Comparison of ENCODE assay signal across 14 cellular contexts in the genomic region with DNA sequence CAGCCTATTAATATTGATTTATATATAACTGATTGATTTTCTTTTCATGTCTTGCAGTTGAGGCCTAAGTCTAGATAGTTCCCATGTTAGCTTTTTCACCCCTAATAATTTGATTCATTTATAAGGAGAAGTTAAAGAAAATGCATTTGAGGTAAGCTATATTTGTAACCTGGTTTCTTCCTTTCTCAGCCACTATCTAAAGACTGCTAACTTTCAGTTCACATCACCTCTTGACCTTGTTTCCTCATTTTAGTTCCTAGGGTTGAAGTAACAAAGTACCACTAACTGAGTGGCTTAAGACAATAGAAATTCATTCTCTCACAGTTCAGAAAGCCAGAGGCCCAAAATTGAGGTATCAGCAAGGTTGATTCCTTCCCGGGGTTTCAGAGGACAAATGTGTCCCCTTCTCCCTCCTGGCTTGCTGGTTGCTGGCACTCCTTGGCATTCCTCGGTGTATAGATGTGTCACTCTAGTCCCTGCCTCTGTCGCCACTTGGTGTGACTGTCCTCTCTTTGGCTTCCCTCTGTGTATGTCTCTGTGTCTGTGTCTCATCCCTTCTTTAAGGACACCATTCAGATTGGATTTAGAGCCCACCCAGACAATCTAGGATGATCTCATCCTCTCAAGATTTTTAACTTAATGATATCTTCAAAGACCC. TPM values are rescaled to one million over a fixed set of nuclear protein-coding genes. Genes with fewer than 3 reads are reported as not detected.
DNase-seq lines count a peak whose midpoint lies in the region; ATAC-seq and TF ChIP-seq lines count a peak whose summit lies in the region.
"Had no signal": no experiment of that assay in that cellular context is flagged by ENCODE, and none has a peak within 500 bp of the region (broad histone marks: within the 10 kb centered on the region; RNA-seq: fewer than 3 reads in every experiment).

No MANE protein-coding gene starts in this region.

- no peaks in the 10 kb centered on the region for H3K9me3 ChIP-seq in gastrocnemius medialis

- intact Hi-C loops in gastrocnemius medialis (cut with DNase I; ENCODE audit: low total_unique reads): no loop called here

- H3K9me3 Mint-ChIP-seq in activated CD4-positive, alpha-beta memory T cell treated with anti-CD3 and anti-CD28 coated beads, Interleukin-2, amount 10 ng/mL, durations not matched to agents 7 days and 5 days: no peaks in the 10 kb centered on the region

- no peaks in the 10 kb centered on the region for H3K27me3 ChIP-seq in gastrocnemius medialis

- H3K36me3 ChIP-seq in gastrocnemius medialis: peaks cover 2 to 29% of the 10 kb centered on the region in 2 donors

- POLR2A ChIA-PET in activated CD4-positive, alpha-beta memory T cell treated with anti-CD3 and anti-CD28 coated beads, Interleukin-2, amount 10 ng/mL, durations not matched to agents 7 days and 5 days (lab: Charles Lee): no interaction called here

- no peaks in the 10 kb centered on the region for H3K27me3 Mint-ChIP-seq in activated CD4-positive, alpha-beta memory T cell treated with anti-CD3 and anti-CD28 coated beads, Interleukin-2, amount 10 ng/mL, durations not matched to agents 7 days and 5 days

- peaks cover 0 to 6% of the 10 kb centered on the region in 2 donors for H3K4me1 ChIP-seq in gastrocnemius medialis

- CTCF ChIA-PET in activated CD4-positive, alpha-beta memory T cell treated with anti-CD3 and anti-CD28 coated beads, Interleukin-2, amount 10 ng/mL, durations not matched to agents 7 days and 5 days (lab: Charles Lee): no interaction called here

- TF ChIP-seq POLR2A in gastrocnemius medialis (IDR thresholded peaks at IDR 0.05): no peak

- peaks cover 26% of the 10 kb centered on the region for H3K4me1 Mint-ChIP-seq in activated CD4-positive, alpha-beta memory T cell treated with anti-CD3 and anti-CD28 coated beads, Interleukin-2, amount 10 ng/mL, durations not matched to agents 7 days and 5 days

- no peak for TF ChIP-seq CTCF in gastrocnemius medialis (IDR thresholded peaks at IDR 0.05 in 4 of 5, conservative IDR thresholded peaks at IDR 0.05 in 1 of 5)

- H3K27ac Mint-ChIP-seq in activated CD4-positive, alpha-beta memory T cell treated with anti-CD3 and anti-CD28 coated beads, Interleukin-2, amount 10 ng/mL, durations not matched to agents 7 days and 5 days: no peak overlapping the region

- no peak overlapping the region for H3K27ac ChIP-seq in gastrocnemius medialis

- no peak overlapping the region for H3K4me3 ChIP-seq in gastrocnemius medialis

- no peak for DNase-seq in gastrocnemius medialis
- no peak for DNase-seq in SW480 (ENCODE audit: low spot score)
- DNase-seq in NCI-H1436 treated with DMSO at 0.1 percent for 48 hours (lab: John Stamatoyannopoulos, UW): no peak
- DNase-seq in activated CD4-positive, alpha-beta memory T cell treated with anti-CD3 and anti-CD28 coated beads, Interleukin-2, amount 10 ng/mL, durations not matched to agents 7 days and 5 days: no peak
- DNase-seq: activated T-cell treated with anti-CD3 and anti-CD28 coated beads, Interleukin-2, amount 50 U/mL, for 1 hour; aorta; COR-L47; NCI-H1417 treated with DMSO at 0.1 percent for 48 hours; stimulated activated CD4-positive, alpha-beta T cell treated with anti-CD3 and anti-CD28 coated beads, Interleukin-15, amount 100 ng/mL, for 24 hours had no signal

- H3K36me3 Mint-ChIP-seq in activated CD4-positive, alpha-beta memory T cell treated with anti-CD3 and anti-CD28 coated beads, Interleukin-2, amount 10 ng/mL, durations not matched to agents 7 days and 5 days (ENCODE audit: low read depth): peaks cover 22% of the 10 kb centered on the region

- ATAC-seq in GM18870 (IDR thresholded peaks at IDR 0.05; ENCODE audit: unreplicated experiment) (peak; percentile 64), GM21619 (IDR thresholded peaks at IDR 0.05; ENCODE audit: unreplicated experiment) (peak; percentile 54), HG03571 (IDR thresholded peaks at IDR 0.05; ENCODE audit: unreplicated experiment) (peak; percentile 72), gastrocnemius medialis (peak; percentile 39)
- ATAC-seq: HCT116, left lobe of liver had no signal

- in situ Hi-C loops in gastrocnemius medialis (cut with MboI; ENCODE audit: low sequenced_read_pairs in 4 of 4): no loop called here

- no peak overlapping the region for H3K4me3 Mint-ChIP-seq in activated CD4-positive, alpha-beta memory T cell treated with anti-CD3 and anti-CD28 coated beads, Interleukin-2, amount 10 ng/mL, durations not matched to agents 7 days and 5 days

RNA-seq across cellular contexts. Expression of gene C20orf144, which starts 55.9 kb away (rescaled TPM):
- not detected for total RNA-seq in gastrocnemius medialis
- under 1 TPM; 0.30 to 0.33 TPM for total RNA-seq in activated CD4-positive, alpha-beta memory T cell treated with anti-CD3 and anti-CD28 coated beads, Interleukin-2, amount 10 ng/mL, durations not matched to agents 7 days and 5 days
- total RNA-seq: left lobe of liver had no signal
